33 cellular contexts compared by ENCODE assay signal in genomic region chr16:662597-662996, GRCh38.
"Had no signal": no experiment of that assay in that cellular context is flagged by ENCODE, and none has a peak within 500 bp of the region (broad histone marks: within the 10 kb centered on the region; RNA-seq: fewer than 3 reads in every experiment).

No MANE protein-coding gene starts in this region.

- H3K4me1 Mint-ChIP-seq: activated T-helper 17 cell treated with anti-CD3 and anti-CD28 coated beads, Interleukin-2, amount 50 U/mL, for 72 hours had no signal

- ATAC-seq: activated CD8-positive, alpha-beta T cell treated with anti-CD3 and anti-CD28 coated beads for 36 hours; activated naive CD4-positive, alpha-beta T cell treated with anti-CD3 and anti-CD28 coated beads, Interleukin-2, amount 50 U/mL, for 72 hours; activated T-helper 17 cell treated with anti-CD3 and anti-CD28 coated beads, Interleukin-2, amount 50 U/mL, for 72 hours; body of pancreas had no signal

- H3K27me3 Mint-ChIP-seq: activated B cell treated with CpG ODN at 0.5 μM for 24 hours; activated CD4-positive, alpha-beta memory T cell treated with anti-CD3 and anti-CD28 coated beads for 36 hours; activated CD4-positive, alpha-beta T cell treated with anti-CD3 and anti-CD28 coated beads, Interleukin-2, amount 10 ng/mL, durations not matched to agents 24 days and 14 days; activated CD8-positive, alpha-beta T cell treated with anti-CD3 and anti-CD28 coated beads for 36 hours; activated naive CD4-positive, alpha-beta T cell treated with anti-CD3 and anti-CD28 coated beads, Interleukin-2, amount 10 ng/mL, durations not matched to agents 7 days and 5 days; activated naive CD8-positive, alpha-beta T cell treated with anti-CD3 and anti-CD28 coated beads for 36 hours; activated T-helper 17 cell treated with anti-CD3 and anti-CD28 coated beads, Interleukin-2, amount 50 U/mL, for 72 hours had no signal

- DNase-seq: activated B cell treated with CpG ODN at 0.5 μM for 24 hours; activated CD4-positive, alpha-beta memory T cell treated with anti-CD3 and anti-CD28 coated beads for 36 hours; activated CD4-positive, alpha-beta T cell treated with anti-CD3 and anti-CD28 coated beads for 4 hours; activated CD4-positive, alpha-beta T cell treated with anti-CD3 and anti-CD28 coated beads, Interleukin-2, amount 10 ng/mL, durations not matched to agents 24 days and 14 days; activated CD4-positive, alpha-beta T cell treated with anti-CD3 and anti-CD28 coated beads, Interleukin-2, amount 50 U/mL, for 1 hour; activated CD4-positive, alpha-beta T cell treated with anti-CD3 and anti-CD28 coated beads, Interleukin-2, amount 50 U/mL, for 4 hours; activated CD4-positive, CD25-positive, alpha-beta regulatory T cell treated with anti-CD3 and anti-CD28 coated beads, Interleukin-2, amount 50 U/mL, for 72 hours; activated CD8-positive, alpha-beta memory T cell treated with anti-CD3 and anti-CD28 coated beads, Interleukin-2, amount 50 U/mL, for 4 hours; activated CD8-positive, alpha-beta T cell treated with anti-CD3 and anti-CD28 coated beads for 36 hours; activated effector memory CD4-positive, alpha-beta T cell treated with anti-CD3 and anti-CD28 coated beads, Interleukin-2, amount 50 U/mL, for 16 hours; activated gamma-delta T cell treated with Interleukin-2 at 50 U/mL for 16 hours; activated naive CD4-positive, alpha-beta T cell; activated naive CD4-positive, alpha-beta T cell treated with anti-CD3 and anti-CD28 coated beads, Interleukin-2, amount 10 ng/mL, durations not matched to agents 7 days and 5 days; activated naive CD8-positive, alpha-beta T cell treated with anti-CD3 and anti-CD28 coated beads for 36 hours; activated T-cell treated with anti-CD3 and anti-CD28 coated beads for 4 hours; activated T-cell treated with anti-CD3 and anti-CD28 coated beads, Interleukin-2, amount 50 U/mL, for 1 hour; activated T-cell treated with anti-CD3 and anti-CD28 coated beads, Interleukin-2, amount 50 U/mL, for 48 hours; adrenal gland; amniotic stem cell; aorta; body of pancreas; brain microvascular endothelial cell; central memory CD4-positive, alpha-beta T cell; T-helper 1 cell; T-helper 2 cell; T-helper 9 cell had no signal

- H3K4me3 ChIP-seq: adrenal gland, body of pancreas, breast epithelium had no signal

- H3K27me3 ChIP-seq: adrenal gland, body of pancreas, brain microvascular endothelial cell, breast epithelium had no signal

- H3K27ac Mint-ChIP-seq: activated B cell treated with CpG ODN at 0.5 μM for 24 hours; activated CD4-positive, alpha-beta memory T cell treated with anti-CD3 and anti-CD28 coated beads for 36 hours; activated CD4-positive, alpha-beta T cell treated with anti-CD3 and anti-CD28 coated beads, Interleukin-2, amount 10 ng/mL, durations not matched to agents 24 days and 14 days; activated CD8-positive, alpha-beta T cell treated with anti-CD3 and anti-CD28 coated beads for 36 hours; activated naive CD4-positive, alpha-beta T cell treated with anti-CD3 and anti-CD28 coated beads, Interleukin-2, amount 50 U/mL, for 72 hours; activated naive CD8-positive, alpha-beta T cell treated with anti-CD3 and anti-CD28 coated beads for 36 hours; activated T-helper 17 cell treated with anti-CD3 and anti-CD28 coated beads, Interleukin-2, amount 50 U/mL, for 72 hours; T-helper 2 cell treated with Interferon-gamma antibody and Interleukin-4, amounts not matched to agents 5 μg/mL and 100 μg/mL, for 36 hours had no signal

- H3K4me3 Mint-ChIP-seq: activated B cell treated with CpG ODN at 0.5 μM for 24 hours; activated CD4-positive, alpha-beta memory T cell treated with anti-CD3 and anti-CD28 coated beads for 36 hours; activated CD4-positive, alpha-beta T cell treated with anti-CD3 and anti-CD28 coated beads, Interleukin-2, amount 10 ng/mL, durations not matched to agents 24 days and 14 days; activated CD8-positive, alpha-beta T cell treated with anti-CD3 and anti-CD28 coated beads for 36 hours; activated naive CD4-positive, alpha-beta T cell treated with anti-CD3 and anti-CD28 coated beads, Interleukin-2, amount 10 ng/mL, durations not matched to agents 7 days and 5 days; activated naive CD8-positive, alpha-beta T cell treated with anti-CD3 and anti-CD28 coated beads for 36 hours; activated T-helper 17 cell treated with anti-CD3 and anti-CD28 coated beads, Interleukin-2, amount 50 U/mL, for 72 hours; T-helper 1 cell treated with Interleukin-12 subunit alpha and Interleukin-12 subunit beta and Interleukin-4 antibody, amounts not matched to agents 30 μg/mL and 1 μg/mL, for 36 hours; T-helper 2 cell treated with Interferon-gamma antibody and Interleukin-4, amounts not matched to agents 5 μg/mL and 100 μg/mL, for 36 hours had no signal

- FAIRE-seq: astrocyte, TTC549 had no signal

- H3K9me3 Mint-ChIP-seq: activated B cell treated with CpG ODN at 0.5 μM for 24 hours; activated CD4-positive, alpha-beta memory T cell treated with anti-CD3 and anti-CD28 coated beads for 36 hours; activated CD4-positive, alpha-beta T cell treated with anti-CD3 and anti-CD28 coated beads, Interleukin-2, amount 10 ng/mL, durations not matched to agents 24 days and 14 days; activated CD8-positive, alpha-beta T cell treated with anti-CD3 and anti-CD28 coated beads for 36 hours; activated naive CD4-positive, alpha-beta T cell treated with anti-CD3 and anti-CD28 coated beads, Interleukin-2, amount 10 ng/mL, durations not matched to agents 7 days and 5 days; activated naive CD4-positive, alpha-beta T cell treated with anti-CD3 and anti-CD28 coated beads, Interleukin-2, amount 50 U/mL, for 72 hours; activated naive CD8-positive, alpha-beta T cell treated with anti-CD3 and anti-CD28 coated beads for 36 hours; activated T-helper 17 cell treated with anti-CD3 and anti-CD28 coated beads, Interleukin-2, amount 50 U/mL, for 72 hours; T-helper 1 cell treated with Interleukin-12 subunit alpha and Interleukin-12 subunit beta and Interleukin-4 antibody, amounts not matched to agents 30 μg/mL and 1 μg/mL, for 36 hours; T-helper 2 cell treated with Interferon-gamma antibody and Interleukin-4, amounts not matched to agents 5 μg/mL and 100 μg/mL, for 36 hours had no signal

- H3K9me3 ChIP-seq: adrenal gland, body of pancreas, breast epithelium had no signal

- H3K36me3 ChIP-seq: breast epithelium had no signal

- H3K27ac ChIP-seq: adrenal gland, brain microvascular endothelial cell, breast epithelium had no signal

- H3K36me3 Mint-ChIP-seq: activated naive CD4-positive, alpha-beta T cell treated with anti-CD3 and anti-CD28 coated beads, Interleukin-2, amount 10 ng/mL, durations not matched to agents 7 days and 5 days; activated naive CD4-positive, alpha-beta T cell treated with anti-CD3 and anti-CD28 coated beads, Interleukin-2, amount 50 U/mL, for 72 hours had no signal
